In genomic region chrX:54495814-54496516, GRCh38 we compare ENCODE assay signal across 8 cellular contexts. TPM values are rescaled to one million over a fixed set of nuclear protein-coding genes. Genes with fewer than 3 reads are reported as not detected.
DNase-seq lines count a peak whose midpoint lies in the region; ATAC-seq and TF ChIP-seq lines count a peak whose summit lies in the region.

TSS of gene FGD1 (minus strand) at chrX:54496234. CDS start at chrX:54495432, 802 bp downstream.

- H2BK120ac ChIP-seq in IMR-90 (ENCODE audit: low read depth, low read length): no peak within 1 kb of the TSS

- peaks cover 38% of the 10 kb centered on the region for H3K79me2 ChIP-seq in hepatocyte

- H3K9me3 ChIP-seq in CD8-positive, alpha-beta T cell (ENCODE audit: low read length): no peaks in the 10 kb centered on the region
- no peaks in the 10 kb centered on the region for H3K9me3 ChIP-seq in IMR-90 (ENCODE audit: control insufficient read depth, insufficient read depth, low read length)
- no peaks in the 10 kb centered on the region for H3K9me3 ChIP-seq in hepatocyte (ENCODE audit: low read depth)

- no peaks in the 10 kb centered on the region; the same call in 1 of the 2 replicates for H3K9me1 ChIP-seq in IMR-90 (ENCODE audit: insufficient read depth, low read length)

- peak within 1 kb of the TSS; percentile 62 for H4K91ac ChIP-seq in IMR-90 (ENCODE audit: insufficient read depth, low read depth, low read length)

- no peak for TF ChIP-seq CTCF in CD8-positive, alpha-beta T cell (IDR thresholded peaks at IDR 0.05)
- TF ChIP-seq CTCF in IMR-90 (conservative IDR thresholded peaks at IDR 0.05; ENCODE audit: low read depth, low read length) (no peak), hepatocyte (IDR thresholded peaks at IDR 0.05; ENCODE audit: poor library complexity) (no peak)

- no peaks in the 10 kb centered on the region for H3K9me3 Mint-ChIP-seq in CD8-positive, alpha-beta T cell

- dilution Hi-C loops in IMR-90 (cut with HindIII; ENCODE audit: low sequenced_read_pairs, unreplicated experiment): no loop called here

- H3K27ac ChIP-seq in CD8-positive, alpha-beta T cell (ENCODE audit: low read depth, low read length): no peak within 1 kb of the TSS
- H3K27ac ChIP-seq in IMR-90 (ENCODE audit: insufficient read depth, low read length) (peak within 1 kb of the TSS; percentile 90), hepatocyte (peak within 1 kb of the TSS; percentile 80)

- intact Hi-C loops in CD8-positive, alpha-beta T cell (cut with DNase I, micrococcal nuclease): no loop called here
- intact Hi-C loops in IMR-90 (cut with micrococcal nuclease): loop anchor here (2.0 kb wide), 2 partner anchors 33 to 39 kb away; no protein-coding TSS in a partner anchor

- H2AK5ac ChIP-seq in IMR-90 (ENCODE audit: low read depth, low read length): no peak within 1 kb of the TSS

- 47% methylated on average over 3 of the region's 51 CpGs; no CpG with 5 or more reads in 1 of the 2 experiments for WGBS in IMR-90 (ENCODE audit: extremely low coverage in 2 of 2, insufficient read length in 1 of 2), 2 experiments
- 46% methylated on average over 9 of the region's 51 CpGs for WGBS in hepatocyte (ENCODE audit: low lambda C conversion rate, missing lambda C conversion rate)

- H3K4me1 ChIP-seq in CD8-positive, alpha-beta T cell (ENCODE audit: insufficient read depth, low read length): no peaks in the 10 kb centered on the region
- H3K4me1 ChIP-seq in IMR-90 (ENCODE audit: control insufficient read depth, insufficient read depth, low read length) (peaks cover 7% of the 10 kb centered on the region), hepatocyte (ENCODE audit: insufficient read depth) (peaks cover 6% of the 10 kb centered on the region)

- peak within 1 kb of the TSS; percentile 83 to 88 for H4K8ac ChIP-seq in IMR-90 (ENCODE audit: low read depth in 2 of 2, low read length in 2 of 2)

- BruUV-seq in IMR-90 (replicated peaks; lab: Mats Ljungman, UMichigan): no TSS peak

- H3K9me2 ChIP-seq in hepatocyte (replicated peaks; ENCODE audit: insufficient read depth): no peaks in the 10 kb centered on the region

- no peak within 1 kb of the TSS for H2BK15ac ChIP-seq in IMR-90 (ENCODE audit: low read depth, low read length)

- H3K18ac ChIP-seq in IMR-90 (ENCODE audit: low read depth, low read length): peak within 1 kb of the TSS; percentile 42

- peak; percentile 26 for ATAC-seq in CD8-positive, alpha-beta T cell
- peak; percentile 74 for ATAC-seq in IMR-90 (ENCODE audit: low read depth)
- no peak for ATAC-seq in GM18502 (IDR thresholded peaks at IDR 0.05; ENCODE audit: poor library complexity, unreplicated experiment)
- no peak for ATAC-seq in HG03439 (IDR thresholded peaks at IDR 0.05; ENCODE audit: unreplicated experiment)

- no peaks in the 10 kb centered on the region for H3K27me3 ChIP-seq in CD8-positive, alpha-beta T cell (ENCODE audit: insufficient read depth, low read length)
- H3K27me3 ChIP-seq in IMR-90 (ENCODE audit: control insufficient read depth, insufficient read depth, low read length) (no peaks in the 10 kb centered on the region), hepatocyte (no peaks in the 10 kb centered on the region)

- in situ Hi-C loops in IMR-90 (cut with MboI; ENCODE audit: low sequenced_read_pairs): no loop called here

- H4K20me1 ChIP-seq in IMR-90 (ENCODE audit: insufficient read depth, low read length) (no peaks in the 10 kb centered on the region), hepatocyte (ENCODE audit: insufficient read depth, poor library complexity, severe bottlenecking) (no peaks in the 10 kb centered on the region)

- H2AK9ac ChIP-seq in IMR-90 (replicated peaks; ENCODE audit: low read depth, low read length, poor library complexity): peak within 1 kb of the TSS; percentile 71

- H4K5ac ChIP-seq in IMR-90 (ENCODE audit: low read depth, low read length): peak within 1 kb of the TSS; percentile 61; the same call in 1 of the 2 replicates

- peaks cover 7% of the 10 kb centered on the region for H3K4me1 Mint-ChIP-seq in CD8-positive, alpha-beta T cell (ENCODE audit: low read depth)

- peak within 1 kb of the TSS; percentile 90 for H3K4ac ChIP-seq in IMR-90 (ENCODE audit: low read depth, low read length)

- peak within 1 kb of the TSS; percentile 87 for H3K9ac ChIP-seq in IMR-90 (ENCODE audit: low read depth, low read length)

- H3K4me3 Mint-ChIP-seq in CD8-positive, alpha-beta T cell: peak within 1 kb of the TSS; percentile 80

- DNase-seq in CD8-positive, alpha-beta T cell: peak in 4 of 7 experiments; percentile 1 to 41 (median 18)
- DNase-seq in IMR-90 (peak; percentile 41), SK-N-DZ (ENCODE audit: low spot score) (peak; percentile 56), astrocyte of the hippocampus (ENCODE audit: low read depth, low spot score) (peak; percentile 76), hepatocyte (ENCODE audit: low spot score) (peak; percentile 83), renal cortical epithelial cell (ENCODE audit: low read depth) (peak; percentile 12)

- peak within 1 kb of the TSS; percentile 99 for H3K4me2 ChIP-seq in IMR-90 (ENCODE audit: low read depth, low read length)
- peak within 1 kb of the TSS; percentile 80 for H3K4me2 ChIP-seq in hepatocyte

- H3K36me3 Mint-ChIP-seq in CD8-positive, alpha-beta T cell: no peaks in the 10 kb centered on the region

- peaks cover 9 to 25% of the 10 kb centered on the region in 2 experiments for H3K79me1 ChIP-seq in IMR-90 (ENCODE audit: low read depth in 1 of 2, low read length in 2 of 2)

- TF ChIP-seq POLR2A in IMR-90 (IDR thresholded peaks at IDR 0.05; ENCODE audit: low read depth, low read length): no peak

- POLR2A ChIA-PET in CD8-positive, alpha-beta T cell (lab: Charles Lee): no interaction called here
- POLR2A ChIA-PET in IMR-90 (lab: Charles Lee; ENCODE audit: unreplicated experiment): no interaction called here

- CTCF ChIA-PET in CD8-positive, alpha-beta T cell (lab: Charles Lee): no interaction called here
- CTCF ChIA-PET in IMR-90 (lab: Yijun Ruan, JAX): interaction anchor here (0.6 kb wide), 1 partner anchor 15 kb away, joined by 4 read pairs; no protein-coding TSS in a partner anchor

- peaks cover 23% of the 10 kb centered on the region for H3K27me3 Mint-ChIP-seq in CD8-positive, alpha-beta T cell (ENCODE audit: low read depth)

- peak within 1 kb of the TSS; percentile 33 for H3K4me3 ChIP-seq in CD8-positive, alpha-beta T cell (ENCODE audit: low read depth, low read length)
- H3K4me3 ChIP-seq in IMR-90 (ENCODE audit: insufficient read depth, low read depth, low read length) (peak within 1 kb of the TSS; percentile 95), hepatocyte (peak within 1 kb of the TSS; percentile 61)

- TF ChIP-seq RAD21 in IMR-90 (IDR thresholded peaks at IDR 0.05; ENCODE audit: low read length): no peak

- H2BK5ac ChIP-seq in IMR-90 (ENCODE audit: low read depth, low read length, poor library complexity, severe bottlenecking): peak within 1 kb of the TSS; percentile 72

- peak within 1 kb of the TSS; percentile 11; the same call in 1 of the 2 replicates for H3K23ac ChIP-seq in IMR-90 (ENCODE audit: low read depth, low read length)

- H3K27ac Mint-ChIP-seq in CD8-positive, alpha-beta T cell: no peak within 1 kb of the TSS

- peak within 1 kb of the TSS; percentile 85; the same call in 1 of the 2 replicates for H3K14ac ChIP-seq in IMR-90 (replicated peaks; ENCODE audit: low read depth, low read length)

- H3K36me3 ChIP-seq in CD8-positive, alpha-beta T cell (ENCODE audit: insufficient read depth, low read length): no peaks in the 10 kb centered on the region
- no peaks in the 10 kb centered on the region for H3K36me3 ChIP-seq in IMR-90 (ENCODE audit: control insufficient read depth, insufficient read depth, low read length)
- H3K36me3 ChIP-seq in hepatocyte (replicated peaks; ENCODE audit: insufficient read depth, low read depth): no peaks in the 10 kb centered on the region

- H2AFZ ChIP-seq in IMR-90 (replicated peaks; ENCODE audit: low read length, poor library complexity) (peak within 1 kb of the TSS; percentile 86), hepatocyte (peak within 1 kb of the TSS; percentile 66)

- no peak within 1 kb of the TSS for H2BK20ac ChIP-seq in IMR-90 (ENCODE audit: low read depth, low read length)

- peak within 1 kb of the TSS; percentile 41; the same call in 1 of the 2 replicates for H3K56ac ChIP-seq in IMR-90 (ENCODE audit: extremely low read depth, insufficient read depth, low read length)

TF ChIP-seq in IMR-90, 13 proteins besides CTCF, POLR2A, EP300 and RAD21:
- TF ChIP-seq MAZ (IDR thresholded peaks at IDR 0.05; ENCODE audit: borderline replicate concordance, low read depth, low read length) (peak; percentile 74; the same call in 1 of the 2 replicates), RCOR1 (IDR thresholded peaks at IDR 0.05; ENCODE audit: insufficient replicate concordance, low read length) (no peak)

RNA-seq across cellular contexts. Expression of gene FGD1, which starts in this region (rescaled TPM):
- not detected for total RNA-seq in CD8-positive, alpha-beta T cell
- total RNA-seq in IMR-90 (2012; rRNA removed): 2.0 and 2.5 TPM in 2 replicates
- 11.7 and 12.3 TPM in 2 replicates for polyA plus RNA-seq in IMR-90 (2012; rRNA removed)
- polyA plus RNA-seq in IMR-90 (2012; cell fraction: cytosol; rRNA removed): 8.4 and 12.6 TPM in 2 replicates
- polyA plus RNA-seq in IMR-90 (2012; cell fraction: nucleus; rRNA removed; ENCODE audit: low replicate concordance): 13.7 and 21.9 TPM in 2 replicates
- polyA plus RNA-seq in SK-N-DZ (2014; cell fraction: cytosol; rRNA removed): 6.3 and 7.4 TPM in 2 replicates
- polyA plus RNA-seq in SK-N-DZ (2014; cell fraction: nucleus; rRNA removed): 4.9 and 9.6 TPM in 2 replicates
- 4.7 and 9.0 TPM in 2 replicates for total RNA-seq in hepatocyte
- 8.7 and 11.9 TPM in 2 replicates for polyA plus RNA-seq in hepatocyte
- total RNA-seq in renal cortical epithelial cell: 1.7 and 9.3 TPM in 2 replicates

Comparison
In these comparisons a context has a peak if more than half of its experiments do, and no peak if none do; other contexts are left out.
1. Peak in DNase-seq, ATAC-seq and H3K4me3 ChIP-seq in CD8-positive, alpha-beta T cell; RNA of the gene not detected or under 1 TPM.
2. DNase-seq: peak in every context shown above with its lines; median percentile 83 in hepatocyte; 76 in astrocyte of the hippocampus; 56 in SK-N-DZ; 41 in IMR-90; 18 in CD8-positive, alpha-beta T cell; 12 in renal cortical epithelial cell.
3. H3K4me3 ChIP-seq: peak in every context shown above with its lines; median percentile 95 in IMR-90; 61 in hepatocyte; 33 in CD8-positive, alpha-beta T cell.